20 cellular contexts compared by ENCODE assay signal in genomic region chr5:178991190-178992145, GRCh38. TPM values are rescaled to one million over a fixed set of nuclear protein-coding genes. Genes with fewer than 3 reads are reported as not detected.
"Had no signal": no experiment of that assay in that cellular context is flagged by ENCODE, and none has a peak within 500 bp of the region (broad histone marks: within the 10 kb centered on the region; RNA-seq: fewer than 3 reads in every experiment).

No MANE protein-coding gene starts in this region.

- H3K4me1 ChIP-seq: left lung had no signal

- H3K27ac ChIP-seq: coronary artery, heart left ventricle, left lung had no signal

- H3K4me3 ChIP-seq: coronary artery, heart left ventricle, left lung, lung had no signal

- H3K36me3 Mint-ChIP-seq: natural killer cell treated with Interleukin-12 subunit alpha and Interleukin-12 subunit beta and Interleukin-15 and Interleukin-18, amount 100 ng/mL, for 72 hours had no signal

- DNase-seq: effector CD8-positive, alpha-beta T cell; heart left ventricle; hippocampal formation; islet precursor cell; mesenchymal stem cell; midbrain; right cardiac atrium; small intestine; stimulated activated CD4-positive, alpha-beta T cell treated with anti-CD3 and anti-CD28 coated beads, Interleukin-2, amount 100 ng/mL, for 48 hours; stimulated activated naive CD4-positive, alpha-beta T cell treated with Interleukin-2 at 50 U/mL for 16 hours; trophoblast cell had no signal

- H3K27ac Mint-ChIP-seq: natural killer cell treated with Interleukin-12 subunit alpha and Interleukin-12 subunit beta and Interleukin-15 and Interleukin-18, amount 100 ng/mL, for 72 hours had no signal

- ATAC-seq: esophagus mucosa; heart left ventricle; left lung; natural killer cell treated with Interleukin-12 subunit alpha and Interleukin-12 subunit beta and Interleukin-15 and Interleukin-18, amount 100 ng/mL, for 72 hours; right cardiac atrium had no signal

- H3K4me3 Mint-ChIP-seq: natural killer cell treated with Interleukin-12 subunit alpha and Interleukin-12 subunit beta and Interleukin-15 and Interleukin-18, amount 100 ng/mL, for 72 hours had no signal

- H3K36me3 ChIP-seq: heart left ventricle, left lung had no signal

RNA-seq across cellular contexts. Expression of gene GRM6, which starts 3.7 kb away (rescaled TPM):
- total RNA-seq: dermis microvascular lymphatic vessel endothelial cell; esophagus mucosa; fibroblast of lung; glomerular endothelial cell; heart left ventricle; left lung; lung; natural killer cell treated with Interleukin-12 subunit alpha and Interleukin-12 subunit beta and Interleukin-15 and Interleukin-18, amount 100 ng/mL, for 72 hours; omental fat pad; right cardiac atrium had no signal
- polyA plus RNA-seq: fibroblast of lung, lung, small intestine had no signal

RNA-seq across cellular contexts. Expression of gene ZNF454, which starts 50.5 kb away (rescaled TPM):
- total RNA-seq: natural killer cell treated with Interleukin-12 subunit alpha and Interleukin-12 subunit beta and Interleukin-15 and Interleukin-18, amount 100 ng/mL, for 72 hours had no signal
